ENCODE assay signal across 30 cellular contexts in genomic region chr3:140546649-140547048, GRCh38.
DNase-seq lines count a peak whose midpoint lies in the region; ATAC-seq, FAIRE-seq and TF ChIP-seq lines count a peak whose summit lies in the region.
"Had no signal": no experiment of that assay in that cellular context is flagged by ENCODE, and none has a peak within 500 bp of the region (broad histone marks: within the 10 kb centered on the region; RNA-seq: fewer than 3 reads in every experiment).

No MANE protein-coding gene starts in this region.

- dilution Hi-C loops in endothelial cell of umbilical vein (cut with MboI; ENCODE audit: extremely low pct_ligation_motif_present, low sequenced_read_pairs): no loop called here

- no peaks in the 10 kb centered on the region for H3K9me3 ChIP-seq in endothelial cell of umbilical vein (replicated peaks; ENCODE audit: control insufficient read depth, insufficient read depth, low read length)
- H3K9me3 ChIP-seq: body of pancreas, left lung, MG63, SK-N-SH had no signal

- no peak overlapping the region for H3K4me3 Mint-ChIP-seq in activated T-cell treated with anti-CD3 and anti-CD28 coated beads, Interleukin-2, amount 50 U/mL, for 72 hours
- H3K4me3 Mint-ChIP-seq: activated CD4-positive, alpha-beta memory T cell treated with anti-CD3 and anti-CD28 coated beads for 36 hours; activated naive CD4-positive, alpha-beta T cell treated with anti-CD3 and anti-CD28 coated beads, Interleukin-2, amount 10 ng/mL, durations not matched to agents 7 days and 5 days; activated T-helper 1 cell treated with anti-CD3 and anti-CD28 coated beads, Interleukin-12 subunit alpha, Interleukin-12 subunit beta, Interleukin-2, Interleukin-4 antibody, amounts not matched to agents 30 ng/mL and 10 ng/mL and 1 ng/mL, durations not matched to agents 14 hours and 24 hours and 36 hours; neural crest cell; T-helper 1 cell treated with Interleukin-12 subunit alpha and Interleukin-12 subunit beta and Interleukin-4 antibody, amounts not matched to agents 30 μg/mL and 1 μg/mL, for 36 hours had no signal

- H3K27me3 ChIP-seq in endothelial cell of umbilical vein (ENCODE audit: control insufficient read depth in 2 of 2, insufficient read depth in 2 of 2, low read length in 2 of 2): no peaks in the 10 kb centered on the region
- H3K27me3 ChIP-seq: body of pancreas, left lung, MG63 had no signal

- H3K4me1 ChIP-seq in endothelial cell of umbilical vein (ENCODE audit: control insufficient read depth, extremely low read depth, insufficient read depth, low read length): no peaks in the 10 kb centered on the region
- H3K4me1 ChIP-seq: body of pancreas, left lung, parathyroid adenoma had no signal

- no peak for FAIRE-seq in endothelial cell of umbilical vein (lab: Jason Lieb, UNC)
- FAIRE-seq: HTR-8/SVneo, islet of Langerhans, K562, small intestine, urothelium cell line had no signal

- H3K27ac ChIP-seq in VCaP (no peak overlapping the region), endothelial cell of umbilical vein (ENCODE audit: insufficient read depth, low read depth, low read length) (no peak overlapping the region)
- H3K27ac ChIP-seq: 22Rv1, C4-2B, left lung, parathyroid adenoma had no signal

- no peaks in the 10 kb centered on the region for H3K79me2 ChIP-seq in endothelial cell of umbilical vein (ENCODE audit: control insufficient read depth, insufficient read depth, low read length)
- H3K79me2 ChIP-seq: parathyroid adenoma had no signal

- TF ChIP-seq CTCF in VCaP (conservative IDR thresholded peaks at IDR 0.05) (peak; percentile 35), endothelial cell of umbilical vein (IDR thresholded peaks at IDR 0.05; ENCODE audit: extremely low read depth in 1 of 2, insufficient read depth in 1 of 2, low read depth in 1 of 2, low read length in 2 of 2) (no peak)

- H3K9me3 Mint-ChIP-seq in activated T-cell treated with anti-CD3 and anti-CD28 coated beads, Interleukin-2, amount 50 U/mL, for 72 hours: no peaks in the 10 kb centered on the region
- H3K9me3 Mint-ChIP-seq: activated CD4-positive, alpha-beta memory T cell treated with anti-CD3 and anti-CD28 coated beads for 36 hours; activated naive CD4-positive, alpha-beta T cell treated with anti-CD3 and anti-CD28 coated beads, Interleukin-2, amount 10 ng/mL, durations not matched to agents 7 days and 5 days; activated T-helper 1 cell treated with anti-CD3 and anti-CD28 coated beads, Interleukin-12 subunit alpha, Interleukin-12 subunit beta, Interleukin-2, Interleukin-4 antibody, amounts not matched to agents 30 ng/mL and 10 ng/mL and 1 ng/mL, durations not matched to agents 14 hours and 24 hours and 36 hours; neural crest cell; T-helper 1 cell treated with Interleukin-12 subunit alpha and Interleukin-12 subunit beta and Interleukin-4 antibody, amounts not matched to agents 30 μg/mL and 1 μg/mL, for 36 hours had no signal

- no peaks in the 10 kb centered on the region for H3K4me1 Mint-ChIP-seq in activated T-cell treated with anti-CD3 and anti-CD28 coated beads, Interleukin-2, amount 50 U/mL, for 72 hours (ENCODE audit: low read depth)
- H3K4me1 Mint-ChIP-seq: activated naive CD4-positive, alpha-beta T cell treated with anti-CD3 and anti-CD28 coated beads, Interleukin-2, amount 10 ng/mL, durations not matched to agents 7 days and 5 days; neural crest cell had no signal

- DNase-seq in DMS 273 (lab: John Stamatoyannopoulos, UW; ENCODE audit: unreplicated experiment) (peak; percentile 23), DMS 273 treated with DMSO at 0.1 percent for 48 hours (lab: John Stamatoyannopoulos, UW) (no peak), M059J (ENCODE audit: low read depth) (peak; percentile 59), endothelial cell of umbilical vein (ENCODE audit: low read depth, low spot score) (peak; percentile 6), SW480 (ENCODE audit: low spot score) (no peak)
- DNase-seq in activated T-cell treated with anti-CD3 and anti-CD28 coated beads, Interleukin-2, amount 50 U/mL, for 72 hours: no peak
- DNase-seq: activated CD4-positive, alpha-beta memory T cell treated with anti-CD3 and anti-CD28 coated beads for 36 hours; activated naive CD4-positive, alpha-beta T cell treated with anti-CD3 and anti-CD28 coated beads, Interleukin-2, amount 10 ng/mL, durations not matched to agents 7 days and 5 days; body of pancreas; cerebellar nuclear complex; GOT3; left lung; MG63; OCI-M1; SK-N-SH; small intestine; stimulated activated naive CD8-positive, alpha-beta T cell treated with anti-CD3 and anti-CD28 coated beads, Interleukin-15, Interleukin-2, amounts not matched to agents 100 U/mL and 50 U/mL, for 24 hours had no signal

- no peaks in the 10 kb centered on the region for H4K20me1 ChIP-seq in endothelial cell of umbilical vein (replicated peaks; ENCODE audit: control insufficient read depth, extremely low read depth, insufficient read depth, low read length)

- H3K9ac ChIP-seq in endothelial cell of umbilical vein (replicated peaks; ENCODE audit: extremely low read depth, insufficient read depth, low read length): no peak overlapping the region
- H3K9ac ChIP-seq: parathyroid adenoma, SK-N-SH had no signal

- no peak overlapping the region for H3K27ac Mint-ChIP-seq in activated T-cell treated with anti-CD3 and anti-CD28 coated beads, Interleukin-2, amount 50 U/mL, for 72 hours
- H3K27ac Mint-ChIP-seq: activated CD4-positive, alpha-beta memory T cell treated with anti-CD3 and anti-CD28 coated beads for 36 hours; activated naive CD4-positive, alpha-beta T cell treated with anti-CD3 and anti-CD28 coated beads, Interleukin-2, amount 10 ng/mL, durations not matched to agents 7 days and 5 days; activated T-helper 1 cell treated with anti-CD3 and anti-CD28 coated beads, Interleukin-12 subunit alpha, Interleukin-12 subunit beta, Interleukin-2, Interleukin-4 antibody, amounts not matched to agents 30 ng/mL and 10 ng/mL and 1 ng/mL, durations not matched to agents 14 hours and 24 hours and 36 hours; T-helper 1 cell treated with Interleukin-12 subunit alpha and Interleukin-12 subunit beta and Interleukin-4 antibody, amounts not matched to agents 30 μg/mL and 1 μg/mL, for 36 hours had no signal

- no TSS peak for BruUV-seq in endothelial cell of umbilical vein (replicated peaks; lab: Mats Ljungman, UMichigan)

- no peaks in the 10 kb centered on the region for H3K36me3 Mint-ChIP-seq in activated T-cell treated with anti-CD3 and anti-CD28 coated beads, Interleukin-2, amount 50 U/mL, for 72 hours (ENCODE audit: insufficient read depth in 2 of 2)
- H3K36me3 Mint-ChIP-seq: activated CD4-positive, alpha-beta memory T cell treated with anti-CD3 and anti-CD28 coated beads for 36 hours; activated naive CD4-positive, alpha-beta T cell treated with anti-CD3 and anti-CD28 coated beads, Interleukin-2, amount 10 ng/mL, durations not matched to agents 7 days and 5 days had no signal

- no peak overlapping the region for H3K4me3 ChIP-seq in endothelial cell of umbilical vein (replicated peaks in 1 of 3; ENCODE audit: insufficient read depth in 1 of 3, low read depth in 1 of 3, low read length in 3 of 3)
- H3K4me3 ChIP-seq: body of pancreas, K562, left lung, MG63 had no signal

- H3K36me3 ChIP-seq in endothelial cell of umbilical vein (ENCODE audit: control insufficient read depth in 2 of 2, extremely low read depth in 1 of 2, insufficient read depth in 2 of 2, low read length in 2 of 2): no peaks in the 10 kb centered on the region
- H3K36me3 ChIP-seq: left lung, MG63 had no signal

- no peak for ATAC-seq in GM21515 (IDR thresholded peaks at IDR 0.05; ENCODE audit: unreplicated experiment)
- no peak for ATAC-seq in activated T-cell treated with anti-CD3 and anti-CD28 coated beads, Interleukin-2, amount 50 U/mL, for 72 hours (replicated peaks in 1 of 2)
- ATAC-seq: activated CD4-positive, CD25-positive, alpha-beta regulatory T cell treated with anti-CD3 and anti-CD28 coated beads, Interleukin-2, amount 50 U/mL, for 24 hours; K562; left lung; stimulated activated naive CD8-positive, alpha-beta T cell treated with anti-CD3 and anti-CD28 coated beads, Interleukin-15, Interleukin-2, amounts not matched to agents 100 U/mL and 50 U/mL, for 24 hours had no signal

- no peak for TF ChIP-seq POLR2A in endothelial cell of umbilical vein (IDR thresholded peaks at IDR 0.05; ENCODE audit: low read depth, low read length)

- CTCF ChIA-PET in endothelial cell of umbilical vein (lab: Charles Lee): no interaction called here

- H3K27me3 Mint-ChIP-seq in activated T-cell treated with anti-CD3 and anti-CD28 coated beads, Interleukin-2, amount 50 U/mL, for 72 hours (ENCODE audit: low read depth): no peaks in the 10 kb centered on the region
- H3K27me3 Mint-ChIP-seq: activated CD4-positive, alpha-beta memory T cell treated with anti-CD3 and anti-CD28 coated beads for 36 hours; activated naive CD4-positive, alpha-beta T cell treated with anti-CD3 and anti-CD28 coated beads, Interleukin-2, amount 10 ng/mL, durations not matched to agents 7 days and 5 days had no signal

- POLR2A ChIA-PET in endothelial cell of umbilical vein (lab: Charles Lee): no interaction called here

- H3K4me2 ChIP-seq in endothelial cell of umbilical vein (ENCODE audit: insufficient read depth, low read length): no peak overlapping the region
- H3K4me2 ChIP-seq: SK-N-SH had no signal

- intact Hi-C loops in endothelial cell of umbilical vein (cut with micrococcal nuclease): no loop called here

- no peaks in the 10 kb centered on the region for H3K9me1 ChIP-seq in endothelial cell of umbilical vein (replicated peaks; ENCODE audit: control insufficient read depth, extremely low read depth, insufficient read depth, low read length)

- H2AFZ ChIP-seq in endothelial cell of umbilical vein (ENCODE audit: low read depth, low read length): no peak overlapping the region
- H2AFZ ChIP-seq: parathyroid adenoma had no signal

TF ChIP-seq in endothelial cell of umbilical vein, 7 proteins besides CTCF, POLR2A, EP300 and RAD21:
- TF ChIP-seq FOS (IDR thresholded peaks at IDR 0.05; ENCODE audit: borderline replicate concordance, insufficient read depth, low read length): no peak
- TF ChIP-seq POLR2AphosphoS5 (IDR thresholded peaks at IDR 0.05; ENCODE audit: insufficient read depth, low read depth, low read length): no peak

Comparison
In these comparisons a context has a peak if more than half of its experiments do, and no peak if none do; other contexts are left out.
1. DNase-seq: peak in DMS 273 (single experiment), M059J (single experiment) and endothelial cell of umbilical vein (single experiment); none in DMS 273 treated with DMSO at 0.1 percent for 48 hours (single experiment), SW480 (single experiment) and activated T-cell treated with anti-CD3 and anti-CD28 coated beads, Interleukin-2, amount 50 U/mL, for 72 hours (0 of 2).